In genomic region chr12:102543494-102543893, GRCh38 we compare ENCODE assay signal across 12 cellular contexts.
A peak's percentile ranks its signal among the peaks of the same experiment; 100 is the strongest.
DNase-seq lines count a peak whose midpoint lies in the region; ATAC-seq and TF ChIP-seq lines count a peak whose summit lies in the region.
"Had no signal": no experiment of that assay in that cellular context is flagged by ENCODE, and none has a peak within 500 bp of the region (broad histone marks: within the 10 kb centered on the region; RNA-seq: fewer than 3 reads in every experiment).

No MANE protein-coding gene starts in this region.

- H3K9me3 ChIP-seq in adrenal gland (replicated peaks in 1 of 3), result no peaks in the 10 kb centered on the region
- H3K9me3 ChIP-seq: Peyer's patch had no signal

- ATAC-seq in left lobe of liver (peak; percentile 76), GM19467 (IDR thresholded peaks at IDR 0.05; ENCODE audit: unreplicated experiment) (no peak), GM21447 (IDR thresholded peaks at IDR 0.05; ENCODE audit: unreplicated experiment) (no peak)
- ATAC-seq: right cardiac atrium had no signal

- peak; percentile 50 for DNase-seq in AG10803 (ENCODE audit: low read depth)
- peak; percentile 12 for DNase-seq in GM10266 (ENCODE audit: extremely low spot score)
- peak; percentile 43 for DNase-seq in NCI-H748 (lab: John Stamatoyannopoulos, UW; ENCODE audit: unreplicated experiment)
- DNase-seq in left lobe of liver (ENCODE audit: low spot score), result no peak
- DNase-seq in adrenal gland, result no peak
- no peak for DNase-seq in SW480 (ENCODE audit: low spot score)
- DNase-seq: activated effector memory CD4-positive, alpha-beta T cell treated with anti-CD3 and anti-CD28 coated beads, Interleukin-2, amount 50 U/mL, for 16 hours; NCI-H1092 treated with DMSO at 0.1 percent for 48 hours; Peyer's patch had no signal

- WGBS in adrenal gland, 4 donors, result 68 to 94% (median 83%) methylated on average over 2 of the region's 2 CpGs

- peaks cover 0 to 1% of the 10 kb centered on the region in 2 donors for H3K4me1 ChIP-seq in adrenal gland (replicated peaks in 1 of 2)
- H3K4me1 ChIP-seq: Peyer's patch had no signal

- no peak for TF ChIP-seq POLR2A in adrenal gland (IDR thresholded peaks at IDR 0.05)

- intact Hi-C loops in adrenal gland (cut with DNase I), result no loop called here

- no peaks in the 10 kb centered on the region for H3K36me3 ChIP-seq in adrenal gland (replicated peaks in 1 of 2)
- H3K36me3 ChIP-seq: Peyer's patch had no signal

- no peak overlapping the region for H3K27ac ChIP-seq in adrenal gland
- H3K27ac ChIP-seq: Peyer's patch had no signal

- TF ChIP-seq CTCF in AG10803 (conservative IDR thresholded peaks at IDR 0.05; ENCODE audit: low read length) (peak; percentile 33), GM10266 (IDR thresholded peaks at IDR 0.05; ENCODE audit: control insufficient read depth, insufficient read depth, low read depth, missing control alignments) (peak; percentile 27), adrenal gland (IDR thresholded peaks at IDR 0.05) (no peak)

- no peaks in the 10 kb centered on the region for H3K27me3 ChIP-seq in adrenal gland
- H3K27me3 ChIP-seq: Peyer's patch had no signal

- no peak overlapping the region for H3K4me3 ChIP-seq in AG10803 (ENCODE audit: low read length)
- no peak overlapping the region for H3K4me3 ChIP-seq in adrenal gland
- H3K4me3 ChIP-seq: Peyer's patch had no signal

Comparison
In these comparisons a context has a peak if more than half of its experiments do, and no peak if none do; other contexts are left out.
1. DNase-seq: peak in AG10803 (single experiment), GM10266 (single experiment) and NCI-H748 (single experiment); none in left lobe of liver (single experiment), adrenal gland (0 of 7) and SW480 (single experiment).
2. CTCF ChIP-seq: peak in AG10803 (single experiment) and GM10266 (single experiment); none in adrenal gland (0 of 6).